In genomic region chr9:133161542-133161950, GRCh38 we compare ENCODE assay signal across 18 cellular contexts. TPM values are rescaled to one million over a fixed set of nuclear protein-coding genes. Genes with fewer than 3 reads are reported as not detected.
DNase-seq lines count a peak whose midpoint lies in the region; ATAC-seq and TF ChIP-seq lines count a peak whose summit lies in the region.
"Had no signal": no experiment of that assay in that cellular context is flagged by ENCODE, and none has a peak within 500 bp of the region (broad histone marks: within the 10 kb centered on the region; RNA-seq: fewer than 3 reads in every experiment).

No MANE protein-coding gene starts in this region.

- intact Hi-C loops in posterior vena cava (cut with DNase I): no loop called here

- no peak for TF ChIP-seq CTCF in HFF-Myc (IDR thresholded peaks at IDR 0.05; ENCODE audit: low read depth, low read length, missing control alignments)

- peaks cover 6% of the 10 kb centered on the region for H3K36me3 Mint-ChIP-seq in T-helper 1 cell treated with Interleukin-12 subunit alpha and Interleukin-12 subunit beta and Interleukin-4 antibody, amounts not matched to agents 30 μg/mL and 1 μg/mL, for 36 hours (ENCODE audit: low read depth)
- no peaks in the 10 kb centered on the region for H3K36me3 Mint-ChIP-seq in central memory CD8-positive, alpha-beta T cell (ENCODE audit: insufficient read depth)
- H3K36me3 Mint-ChIP-seq: activated naive CD4-positive, alpha-beta T cell treated with anti-CD3 and anti-CD28 coated beads, Interleukin-2, amount 50 U/mL, for 72 hours had no signal

- peak overlapping the region; percentile 68 for H3K4me3 Mint-ChIP-seq in T-helper 1 cell treated with Interleukin-12 subunit alpha and Interleukin-12 subunit beta and Interleukin-4 antibody, amounts not matched to agents 30 μg/mL and 1 μg/mL, for 36 hours
- H3K4me3 Mint-ChIP-seq in central memory CD8-positive, alpha-beta T cell: peak overlapping the region; percentile 12

- no peak for ATAC-seq in central memory CD8-positive, alpha-beta T cell (replicated peaks; ENCODE audit: extremely low read depth, poor library complexity, severe bottlenecking)
- ATAC-seq in HG02678 (IDR thresholded peaks at IDR 0.05; ENCODE audit: unreplicated experiment): no peak

- DNase-seq in T-helper 1 cell: no peak
- no peak for DNase-seq in HFF-Myc (ENCODE audit: extremely low read depth, low read depth)
- DNase-seq in central memory CD8-positive, alpha-beta T cell (ENCODE audit: low spot score in 2 of 2): no peak
- peak; percentile 50 for DNase-seq in posterior vena cava (ENCODE audit: low spot score)
- DNase-seq in hippocampal formation (lab: John Stamatoyannopoulos, UW): no peak
- DNase-seq in NCI-H1417 treated with DMSO at 0.1 percent for 48 hours (lab: John Stamatoyannopoulos, UW): no peak
- DNase-seq: kidney glomerular epithelial cell, NCI-H1048, NCI-H2107 had no signal

- H3K27ac Mint-ChIP-seq in T-helper 1 cell treated with Interleukin-12 subunit alpha and Interleukin-12 subunit beta and Interleukin-4 antibody, amounts not matched to agents 30 μg/mL and 1 μg/mL, for 36 hours: no peak overlapping the region
- H3K27ac Mint-ChIP-seq in central memory CD8-positive, alpha-beta T cell (ENCODE audit: low read depth): no peak overlapping the region
- H3K27ac Mint-ChIP-seq: activated naive CD4-positive, alpha-beta T cell treated with anti-CD3 and anti-CD28 coated beads, Interleukin-2, amount 50 U/mL, for 72 hours had no signal

- H3K27me3 Mint-ChIP-seq in T-helper 1 cell treated with Interleukin-12 subunit alpha and Interleukin-12 subunit beta and Interleukin-4 antibody, amounts not matched to agents 30 μg/mL and 1 μg/mL, for 36 hours (ENCODE audit: low read depth): peaks cover 4% of the 10 kb centered on the region
- no peaks in the 10 kb centered on the region for H3K27me3 Mint-ChIP-seq in central memory CD8-positive, alpha-beta T cell

- H3K9me3 Mint-ChIP-seq in T-helper 1 cell treated with Interleukin-12 subunit alpha and Interleukin-12 subunit beta and Interleukin-4 antibody, amounts not matched to agents 30 μg/mL and 1 μg/mL, for 36 hours: no peaks in the 10 kb centered on the region
- no peaks in the 10 kb centered on the region for H3K9me3 Mint-ChIP-seq in central memory CD8-positive, alpha-beta T cell
- H3K9me3 Mint-ChIP-seq: activated naive CD4-positive, alpha-beta T cell treated with anti-CD3 and anti-CD28 coated beads, Interleukin-2, amount 50 U/mL, for 72 hours had no signal

- H3K4me3 ChIP-seq in HFF-Myc (replicated peaks; ENCODE audit: low read depth, low read length): peak overlapping the region; percentile 12; the same call in 1 of the 2 replicates
- H3K4me3 ChIP-seq: breast epithelium, pancreas, Peyer's patch, transverse colon had no signal

- peaks cover 2% of the 10 kb centered on the region for H3K4me1 Mint-ChIP-seq in T-helper 1 cell treated with Interleukin-12 subunit alpha and Interleukin-12 subunit beta and Interleukin-4 antibody, amounts not matched to agents 30 μg/mL and 1 μg/mL, for 36 hours (ENCODE audit: low read depth)
- H3K4me1 Mint-ChIP-seq in central memory CD8-positive, alpha-beta T cell: no peaks in the 10 kb centered on the region

RNA-seq across cellular contexts. Expression of gene GBGT1, which starts 2.2 kb away (rescaled TPM):
- total RNA-seq in posterior vena cava: 10 to 100 TPM; 14.2 to 19.9 TPM

RNA-seq across cellular contexts. Expression of gene RALGDS, which starts 40.5 kb away (rescaled TPM):
- total RNA-seq in posterior vena cava: 10 to 100 TPM; 27.6 to 28.3 TPM

RNA-seq across cellular contexts. Expression of gene OBP2B, which starts 47.5 kb away (rescaled TPM):
- not detected for total RNA-seq in posterior vena cava
- total RNA-seq: activated naive CD4-positive, alpha-beta T cell treated with anti-CD3 and anti-CD28 coated beads, Interleukin-2, amount 50 U/mL, for 72 hours; mononuclear cell; pancreas; Peyer's patch; skeletal muscle tissue; transverse colon had no signal
